In genomic region chr12:39623160-39623559, GRCh38 we compare ENCODE assay signal across 3 cellular contexts. TPM values are rescaled to one million over a fixed set of nuclear protein-coding genes. Genes with fewer than 3 reads are reported as not detected.
"Had no signal": no experiment of that assay in that cellular context is flagged by ENCODE, and none has a peak within 500 bp of the region (broad histone marks: within the 10 kb centered on the region; RNA-seq: fewer than 3 reads in every experiment).

No MANE protein-coding gene starts in this region.

RNA-seq across cellular contexts. Expression of gene ABCD2, which starts 3.6 kb away (rescaled TPM):
- total RNA-seq: dermis blood vessel endothelial cell, endothelial cell of umbilical vein, glomerular endothelial cell had no signal
- polyA plus RNA-seq: endothelial cell of umbilical vein had no signal
